Comparison of ENCODE assay signal across 8 cellular contexts in genomic region chr21:14382835-14383595, GRCh38.
DNase-seq lines count a peak whose midpoint lies in the region; ATAC-seq, FAIRE-seq and TF ChIP-seq lines count a peak whose summit lies in the region.

A gene with protein sequence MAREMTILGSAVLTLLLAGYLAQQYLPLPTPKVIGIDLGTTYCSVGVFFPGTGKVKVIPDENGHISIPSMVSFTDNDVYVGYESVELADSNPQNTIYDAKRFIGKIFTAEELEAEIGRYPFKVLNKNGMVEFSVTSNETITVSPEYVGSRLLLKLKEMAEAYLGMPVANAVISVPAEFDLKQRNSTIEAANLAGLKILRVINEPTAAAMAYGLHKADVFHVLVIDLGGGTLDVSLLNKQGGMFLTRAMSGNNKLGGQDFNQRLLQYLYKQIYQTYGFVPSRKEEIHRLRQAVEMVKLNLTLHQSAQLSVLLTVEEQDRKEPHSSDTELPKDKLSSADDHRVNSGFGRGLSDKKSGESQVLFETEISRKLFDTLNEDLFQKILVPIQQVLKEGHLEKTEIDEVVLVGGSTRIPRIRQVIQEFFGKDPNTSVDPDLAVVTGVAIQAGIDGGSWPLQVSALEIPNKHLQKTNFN (minus strand): TSS chr21:14383146. CDS start chr21:14383119, 27 bp downstream.

- TF ChIP-seq CTCF in AG09319 (IDR thresholded peaks at IDR 0.05; ENCODE audit: low read depth, low read length), result peak; percentile 1; the same call in 1 of the 2 replicates

- peak; percentile 93 for FAIRE-seq in islet of Langerhans (lab: Jason Lieb, UNC)

- ATAC-seq in GM19025 (IDR thresholded peaks at IDR 0.05; ENCODE audit: low read depth, unreplicated experiment) (peak; percentile 97), HG03342 (IDR thresholded peaks at IDR 0.05; ENCODE audit: unreplicated experiment) (peak; percentile 97)

- peak; percentile 99 for DNase-seq in AG09319 (ENCODE audit: extremely low read depth, low read depth)
- peak; percentile 97 to 98 for DNase-seq in NCI-H446 (lab: John Stamatoyannopoulos, UW)
- peak; percentile 94 for DNase-seq in activated CD4-positive, CD25-positive, alpha-beta regulatory T cell treated with anti-CD3 and anti-CD28 coated beads, Interleukin-2, amount 50 U/mL, for 72 hours
- DNase-seq in cerebellar nuclear complex (lab: John Stamatoyannopoulos, UW), result peak; percentile 99 to 100
- peak; percentile 97 for DNase-seq in stimulated activated CD4-positive, alpha-beta T cell treated with anti-CD3 and anti-CD28 coated beads, Interleukin-12 subunit alpha, Interleukin-12 subunit beta, amount 100 ng/mL, for 4 hours

Comparison
In these comparisons a context has a peak if more than half of its experiments do, and no peak if none do; other contexts are left out.
1. Peak in every context shown above with its lines: DNase-seq and ATAC-seq.